ENCODE assay signal across 8 cellular contexts in the genomic region with DNA sequence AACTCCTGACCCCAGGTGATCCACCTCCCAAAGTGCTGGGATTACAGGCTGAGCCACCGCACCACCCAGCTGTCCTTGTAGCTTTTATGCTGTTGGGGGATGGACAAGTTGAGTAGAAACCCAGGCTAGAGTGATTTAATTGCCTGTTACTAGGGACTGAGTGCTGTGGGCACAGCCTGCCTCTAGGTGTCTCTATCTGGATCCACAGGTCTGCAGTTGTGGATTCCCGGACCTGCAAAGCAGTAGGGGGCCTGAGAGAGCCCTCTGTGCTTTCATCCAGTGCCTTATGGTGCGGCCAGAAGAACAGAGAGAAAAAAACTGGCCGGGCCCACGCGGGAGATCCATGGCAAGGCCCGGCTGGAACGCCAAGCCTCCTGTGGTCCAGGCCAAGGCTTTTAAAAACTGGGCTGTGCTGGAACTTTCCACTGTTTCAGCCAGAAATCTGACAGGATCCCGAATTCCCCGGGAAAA. TPM values are rescaled to one million over a fixed set of nuclear protein-coding genes. Genes with fewer than 3 reads are reported as not detected.
DNase-seq lines count a peak whose midpoint lies in the region; ATAC-seq, FAIRE-seq and TF ChIP-seq lines count a peak whose summit lies in the region.

No MANE protein-coding gene starts in this region.

- CTCF ChIA-PET in BJ (lab: Yijun Ruan, JAX) (interaction anchor here (0.5 to 2.1 kb wide), 5 partner anchors 9 to 272 kb away, joined by 3 to 6 read pairs (median 3); no protein-coding TSS in a partner anchor), HEK293 (lab: Yijun Ruan, JAX) (interaction anchor here (0.6 to 1.1 kb wide), 9 partner anchors 10 to 645 kb away, joined by 3 to 8 read pairs (median 3); no protein-coding TSS in a partner anchor)
- CTCF ChIA-PET in CD4-positive, alpha-beta memory T cell (lab: Charles Lee; ENCODE audit: partially characterized antibody) = no interaction called here
- CTCF ChIA-PET in activated CD8-positive, alpha-beta memory T cell treated with anti-CD3 and anti-CD28 coated beads, Interleukin-2, amount 10 ng/mL, durations not matched to agents 7 days and 5 days (lab: Charles Lee) = no interaction called here

- H3K36me3 Mint-ChIP-seq in CD4-positive, alpha-beta memory T cell = no peaks in the 10 kb centered on the region
- H3K36me3 Mint-ChIP-seq in activated CD8-positive, alpha-beta memory T cell treated with anti-CD3 and anti-CD28 coated beads, Interleukin-2, amount 10 ng/mL, durations not matched to agents 7 days and 5 days = no peaks in the 10 kb centered on the region

- H3K27ac Mint-ChIP-seq in CD4-positive, alpha-beta memory T cell = no peak overlapping the region
- H3K27ac Mint-ChIP-seq in activated CD8-positive, alpha-beta memory T cell treated with anti-CD3 and anti-CD28 coated beads, Interleukin-2, amount 10 ng/mL, durations not matched to agents 7 days and 5 days = no peak overlapping the region

- peaks cover 0 to 10% (median 0%) of the 10 kb centered on the region in 4 donors for H3K4me1 Mint-ChIP-seq in CD4-positive, alpha-beta memory T cell
- H3K4me1 Mint-ChIP-seq in activated CD8-positive, alpha-beta memory T cell treated with anti-CD3 and anti-CD28 coated beads, Interleukin-2, amount 10 ng/mL, durations not matched to agents 7 days and 5 days = no peaks in the 10 kb centered on the region

- no peak overlapping the region for H3K4me3 Mint-ChIP-seq in CD4-positive, alpha-beta memory T cell
- H3K4me3 Mint-ChIP-seq in activated CD8-positive, alpha-beta memory T cell treated with anti-CD3 and anti-CD28 coated beads, Interleukin-2, amount 10 ng/mL, durations not matched to agents 7 days and 5 days = no peak overlapping the region

- H3K4me3 ChIP-seq in BJ (ENCODE audit: low read depth, low read length) = no peak overlapping the region
- H3K4me3 ChIP-seq in HEK293 (ENCODE audit: low read depth, low read length) = no peak overlapping the region
- H3K4me3 ChIP-seq in mucosa of descending colon = no peak overlapping the region
- no peak overlapping the region for H3K4me3 ChIP-seq in CD4-positive, alpha-beta memory T cell (ENCODE audit: low read length in 2 of 2)

- H3K4me1 ChIP-seq in HEK293 (ENCODE audit: control insufficient read depth, insufficient read depth, low read length) (peaks cover 5% of the 10 kb centered on the region), mucosa of descending colon (ENCODE audit: low read depth) (peaks cover 3% of the 10 kb centered on the region)
- peaks cover 4% of the 10 kb centered on the region for H3K4me1 ChIP-seq in CD4-positive, alpha-beta memory T cell (ENCODE audit: insufficient read depth, low read length)

- H3K9me3 Mint-ChIP-seq in CD4-positive, alpha-beta memory T cell = no peaks in the 10 kb centered on the region
- H3K9me3 Mint-ChIP-seq in activated CD8-positive, alpha-beta memory T cell treated with anti-CD3 and anti-CD28 coated beads, Interleukin-2, amount 10 ng/mL, durations not matched to agents 7 days and 5 days (ENCODE audit: low read depth) = no peaks in the 10 kb centered on the region

- no peaks in the 10 kb centered on the region for H3K27me3 ChIP-seq in BJ (ENCODE audit: control insufficient read depth, insufficient read depth, low read length)
- H3K27me3 ChIP-seq in CD4-positive, alpha-beta memory T cell (ENCODE audit: insufficient read depth, low read length) = peaks cover 3% of the 10 kb centered on the region

- FAIRE-seq in endometrium (lab: Jason Lieb, UNC) = peak; percentile 39

- TF ChIP-seq CTCF in BJ (IDR thresholded peaks at IDR 0.05; ENCODE audit: insufficient read depth, low read depth, low read length) (peak; percentile 80), HEK293 (tag by site-specific recombination; IDR thresholded peaks at IDR 0.05) (peak; percentile 86), mucosa of descending colon (IDR thresholded peaks at IDR 0.05) (peak; percentile 24)

- no peaks in the 10 kb centered on the region for H3K9me3 ChIP-seq in HEK293 (ENCODE audit: control insufficient read depth, insufficient read depth, low read depth, low read length)
- no peaks in the 10 kb centered on the region for H3K9me3 ChIP-seq in mucosa of descending colon
- H3K9me3 ChIP-seq in CD4-positive, alpha-beta memory T cell (ENCODE audit: control insufficient read depth in 1 of 2, low read length in 2 of 2) = no peaks in the 10 kb centered on the region

- H3K36me3 ChIP-seq in BJ (ENCODE audit: control insufficient read depth, insufficient read depth, low read length) (no peaks in the 10 kb centered on the region), HEK293 (ENCODE audit: control insufficient read depth in 2 of 2, insufficient read depth in 1 of 2, low read length in 2 of 2) (no peaks in the 10 kb centered on the region), mucosa of descending colon (ENCODE audit: low read depth) (no peaks in the 10 kb centered on the region)
- no peaks in the 10 kb centered on the region for H3K36me3 ChIP-seq in CD4-positive, alpha-beta memory T cell (ENCODE audit: insufficient read depth, low read length)

- DNase-seq in BJ (ENCODE audit: low read depth) = peak; percentile 31
- DNase-seq in OCI-M1 (lab: John Stamatoyannopoulos, UW) = peak; percentile 86
- peak in 2 of 3 donors; percentile 48 to 51 for DNase-seq in mucosa of descending colon
- DNase-seq in activated gamma-delta T cell (lab: John Stamatoyannopoulos, UW) = no peak
- DNase-seq in CD4-positive, alpha-beta memory T cell = no peak
- DNase-seq in activated CD8-positive, alpha-beta memory T cell treated with anti-CD3 and anti-CD28 coated beads, Interleukin-2, amount 10 ng/mL, durations not matched to agents 7 days and 5 days = no peak

- intact Hi-C loops in mucosa of descending colon (cut with DNase I, micrococcal nuclease) = no loop called here
- intact Hi-C loops in CD4-positive, alpha-beta memory T cell (cut with micrococcal nuclease) = no loop called here

- no peak overlapping the region for H3K27ac ChIP-seq in HEK293 (ENCODE audit: extremely low read depth, low read depth, low read length)
- H3K27ac ChIP-seq in CD4-positive, alpha-beta memory T cell (ENCODE audit: low read depth, low read length) = no peak overlapping the region

- H3K27me3 Mint-ChIP-seq in CD4-positive, alpha-beta memory T cell = peaks cover 25 to 48% of the 10 kb centered on the region in 2 donors
- H3K27me3 Mint-ChIP-seq in activated CD8-positive, alpha-beta memory T cell treated with anti-CD3 and anti-CD28 coated beads, Interleukin-2, amount 10 ng/mL, durations not matched to agents 7 days and 5 days = peaks cover 52% of the 10 kb centered on the region

- POLR2A ChIA-PET in BJ (lab: Charles Lee) (no interaction called here), HEK293 (lab: Yijun Ruan, JAX) (no interaction called here)
- POLR2A ChIA-PET in CD4-positive, alpha-beta memory T cell (lab: Charles Lee; ENCODE audit: partially characterized antibody) = no interaction called here

- peak; percentile 80 for ATAC-seq in mucosa of descending colon
- ATAC-seq in activated CD8-positive, alpha-beta memory T cell treated with anti-CD3 and anti-CD28 coated beads, Interleukin-2, amount 10 ng/mL, durations not matched to agents 7 days and 5 days = no peak

TF ChIP-seq in HEK293, 187 proteins besides CTCF, POLR2A, EP300 and RAD21 (continues in another document):
- TF ChIP-seq ZNF529 (tag by site-specific recombination; IDR thresholded peaks at IDR 0.05; ENCODE audit: insufficient replicate concordance) = no peak
- TF ChIP-seq, protein P1, sequence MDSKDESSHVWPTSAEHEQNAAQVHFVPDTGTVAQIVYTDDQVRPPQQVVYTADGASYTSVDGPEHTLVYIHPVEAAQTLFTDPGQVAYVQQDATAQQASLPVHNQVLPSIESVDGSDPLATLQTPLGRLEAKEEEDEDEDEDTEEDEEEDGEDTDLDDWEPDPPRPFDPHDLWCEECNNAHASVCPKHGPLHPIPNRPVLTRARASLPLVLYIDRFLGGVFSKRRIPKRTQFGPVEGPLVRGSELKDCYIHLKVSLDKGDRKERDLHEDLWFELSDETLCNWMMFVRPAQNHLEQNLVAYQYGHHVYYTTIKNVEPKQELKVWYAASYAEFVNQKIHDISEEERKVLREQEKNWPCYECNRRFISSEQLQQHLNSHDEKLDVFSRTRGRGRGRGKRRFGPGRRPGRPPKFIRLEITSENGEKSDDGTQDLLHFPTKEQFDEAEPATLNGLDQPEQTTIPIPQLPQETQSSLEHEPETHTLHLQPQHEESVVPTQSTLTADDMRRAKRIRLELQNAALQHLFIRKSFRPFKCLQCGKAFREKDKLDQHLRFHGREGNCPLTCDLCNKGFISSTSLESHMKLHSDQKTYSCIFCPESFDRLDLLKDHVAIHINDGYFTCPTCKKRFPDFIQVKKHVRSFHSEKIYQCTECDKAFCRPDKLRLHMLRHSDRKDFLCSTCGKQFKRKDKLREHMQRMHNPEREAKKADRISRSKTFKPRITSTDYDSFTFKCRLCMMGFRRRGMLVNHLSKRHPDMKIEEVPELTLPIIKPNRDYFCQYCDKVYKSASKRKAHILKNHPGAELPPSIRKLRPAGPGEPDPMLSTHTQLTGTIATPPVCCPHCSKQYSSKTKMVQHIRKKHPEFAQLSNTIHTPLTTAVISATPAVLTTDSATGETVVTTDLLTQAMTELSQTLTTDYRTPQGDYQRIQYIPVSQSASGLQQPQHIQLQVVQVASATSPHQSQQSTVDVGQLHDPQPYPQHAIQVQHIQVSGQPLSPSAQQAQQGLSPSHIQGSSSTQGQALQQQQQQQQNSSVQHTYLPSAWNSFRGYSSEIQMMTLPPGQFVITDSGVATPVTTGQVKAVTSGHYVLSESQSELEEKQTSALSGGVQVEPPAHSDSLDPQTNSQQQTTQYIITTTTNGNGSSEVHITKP (tag by site-specific recombination; IDR thresholded peaks at IDR 0.05) = peak; percentile 62; the same call in 1 of the 2 replicates
- no peak for TF ChIP-seq BCL6B (tag by site-specific recombination; IDR thresholded peaks at IDR 0.05)
- no peak for TF ChIP-seq ZFP37 (tag by site-specific recombination; IDR thresholded peaks at IDR 0.05)
- no peak for TF ChIP-seq ZNF155 (tag by site-specific recombination; IDR thresholded peaks at IDR 0.05)

RNA-seq across cellular contexts. Expression of gene SIRPA, which starts 5.1 kb away (rescaled TPM):
- 23.2 and 34.1 TPM in 2 replicates for polyA plus RNA-seq in BJ (2011; rRNA removed)
- polyA minus RNA-seq in BJ (2011; rRNA and poly(A)+ RNA removed) = 20.0 and 27.7 TPM in 2 replicates
- 10 to 100 TPM in 2 of 3 donors, 1 to 10 TPM in 1; 7.6 to 24.4 (median 14.1) TPM for total RNA-seq in mucosa of descending colon
- 1 to 10 TPM; 1.8 to 2.4 TPM for total RNA-seq in CD4-positive, alpha-beta memory T cell
- not detected for polyA plus RNA-seq in CD4-positive, alpha-beta memory T cell
- not detected for total RNA-seq in activated CD8-positive, alpha-beta memory T cell treated with anti-CD3 and anti-CD28 coated beads, Interleukin-2, amount 10 ng/mL, durations not matched to agents 7 days and 5 days

Comparison
In these comparisons a context has a peak if more than half of its experiments do, and no peak if none do; other contexts are left out.
1. DNase-seq: peak in BJ (single experiment), OCI-M1 (single experiment) and mucosa of descending colon (2 of 3); none in activated gamma-delta T cell (single experiment), CD4-positive, alpha-beta memory T cell (0 of 5) and activated CD8-positive, alpha-beta memory T cell treated with anti-CD3 and anti-CD28 coated beads, Interleukin-2, amount 10 ng/mL, durations not matched to agents 7 days and 5 days (single experiment).
2. CTCF ChIP-seq: peak in every context shown above with its lines; median percentile 86 in HEK293; 80 in BJ; 24 in mucosa of descending colon.
3. CTCF ChIA-PET loops: an anchor here in BJ (0.5 to 2.1 kb wide) and HEK293 (0.6 to 1.1 kb wide); none called in CD4-positive, alpha-beta memory T cell and activated CD8-positive, alpha-beta memory T cell treated with anti-CD3 and anti-CD28 coated beads, Interleukin-2, amount 10 ng/mL, durations not matched to agents 7 days and 5 days.